In genomic region chr22:30064172-30064571, GRCh38 we compare ENCODE assay signal across 31 cellular contexts. TPM values are rescaled to one million over a fixed set of nuclear protein-coding genes. Genes with fewer than 3 reads are reported as not detected.
DNase-seq lines count a peak whose midpoint lies in the region; ATAC-seq, FAIRE-seq and TF ChIP-seq lines count a peak whose summit lies in the region.
"Had no signal": no experiment of that assay in that cellular context is flagged by ENCODE, and none has a peak within 500 bp of the region (broad histone marks: within the 10 kb centered on the region; RNA-seq: fewer than 3 reads in every experiment).

No MANE protein-coding gene starts in this region.

- DNase-seq in HepG2 (ENCODE audit: low spot score) (no peak), right lobe of liver (no peak)
- DNase-seq in NK-92 treated with Interleukin-12 subunit alpha and Interleukin-12 subunit beta, amount 100 ng/mL, for 24 hours (lab: John Stamatoyannopoulos, UW): no peak
- DNase-seq in activated naive CD4-positive, alpha-beta T cell treated with Interleukin-2 at 50 U/mL for 16 hours: no peak
- no peak for DNase-seq in activated naive CD4-positive, alpha-beta T cell (lab: John Stamatoyannopoulos, UW)
- DNase-seq: 8988T; ACHN; BE2C; C1 segment of cervical spinal cord; CD4-positive, alpha-beta memory T cell; CD4-positive, CD25-positive, alpha-beta regulatory T cell; CD8-positive, alpha-beta memory T cell; COR-L47; DMS 273 treated with DMSO at 0.1 percent for 48 hours; DMS153; DMS53; DMS79; DND-41; EL; GF-D8 had no signal

- intact Hi-C loops in HepG2 (cut with micrococcal nuclease; ENCODE audit: unreplicated experiment) (no loop called here), right lobe of liver (cut with DNase I) (no loop called here)

- POLR2A ChIA-PET in HepG2 (lab: Yijun Ruan, JAX): no interaction called here
- POLR2A ChIA-PET in HEK293 (lab: Yijun Ruan, JAX): no interaction called here

- H3K27ac ChIP-seq in HepG2 (ENCODE audit: extremely low read length, insufficient read depth, low read length) (no peak overlapping the region), right lobe of liver (no peak overlapping the region), HEK293 (ENCODE audit: extremely low read depth, low read depth, low read length) (no peak overlapping the region)
- H3K27ac ChIP-seq: BLaER1 had no signal

- CTCF ChIA-PET in HepG2 (lab: Yijun Ruan, JAX; ENCODE audit: low intra/inter-chr PET ratio, low total read pairs): no interaction called here
- CTCF ChIA-PET in HEK293 (lab: Yijun Ruan, JAX): interaction anchor here (1.0 kb wide), 2 partner anchors 36 to 439 kb away, joined by 5 to 6 read pairs; no protein-coding TSS in a partner anchor

- ATAC-seq in HepG2: no peak
- ATAC-seq in right lobe of liver: no peak

- no peak overlapping the region for H3K9ac ChIP-seq in HepG2 (ENCODE audit: insufficient read depth, low read depth, low read length)
- H3K9ac ChIP-seq: BLaER1 had no signal

- H3K4me1 ChIP-seq in HepG2 (ENCODE audit: insufficient read depth, low read length) (peaks cover 25% of the 10 kb centered on the region), right lobe of liver (no peaks in the 10 kb centered on the region), HEK293 (ENCODE audit: control insufficient read depth, insufficient read depth, low read length) (no peaks in the 10 kb centered on the region)
- H3K4me1 ChIP-seq: BE2C, BLaER1 had no signal

- no peak for TF ChIP-seq EP300 in HepG2 (IDR thresholded peaks at IDR 0.05; ENCODE audit: low read depth in 2 of 2, low read length in 2 of 2)
- no peak for TF ChIP-seq EP300 in HepG2 (CRISPR knock-in tag; IDR thresholded peaks at IDR 0.05; ENCODE audit: borderline replicate concordance)

- no peak overlapping the region for H3K4me2 ChIP-seq in HepG2 (ENCODE audit: low read depth, low read length)
- H3K4me2 ChIP-seq: BLaER1 had no signal

- TF ChIP-seq POLR2A in HepG2 (IDR thresholded peaks at IDR 0.05; ENCODE audit: insufficient read depth in 1 of 2, low read depth in 2 of 2, low read length in 2 of 2) (no peak), right lobe of liver (IDR thresholded peaks at IDR 0.05) (no peak)

- H3K79me2 ChIP-seq in HepG2 (ENCODE audit: insufficient read depth, low read length): no peaks in the 10 kb centered on the region

- no peak for TF ChIP-seq CTCF in HepG2 (CRISPR knock-in tag; IDR thresholded peaks at IDR 0.05)
- TF ChIP-seq CTCF in right lobe of liver (IDR thresholded peaks at IDR 0.05): no peak
- no peak for TF ChIP-seq CTCF in HEK293 (tag by site-specific recombination; IDR thresholded peaks at IDR 0.05)

- H2AFZ ChIP-seq in HepG2 (ENCODE audit: low read length): no peak overlapping the region

- H3K36me3 ChIP-seq in HepG2 (replicated peaks in 1 of 2; ENCODE audit: control insufficient read depth in 1 of 2, insufficient read depth in 2 of 2, low read length in 2 of 2) (no peaks in the 10 kb centered on the region), right lobe of liver (no peaks in the 10 kb centered on the region), HEK293 (ENCODE audit: control insufficient read depth in 2 of 2, insufficient read depth in 1 of 2, low read length in 2 of 2) (no peaks in the 10 kb centered on the region)
- H3K36me3 ChIP-seq: BE2C had no signal

- H3K27me3 ChIP-seq in HepG2 (ENCODE audit: control insufficient read depth in 1 of 2, insufficient read depth in 2 of 2, low read length in 2 of 2): no peaks in the 10 kb centered on the region
- no peaks in the 10 kb centered on the region for H3K27me3 ChIP-seq in right lobe of liver
- H3K27me3 ChIP-seq: BE2C, BLaER1 had no signal

- BruUV-seq in HepG2 (replicated peaks; lab: Mats Ljungman, UMichigan): no TSS peak

- FAIRE-seq in HepG2 (lab: Jason Lieb, UNC) (no peak), colon (lab: Jason Lieb, UNC) (peak; percentile 36)
- FAIRE-seq: A204.1, GM12891, GM19239 had no signal

- no peak overlapping the region for H3K4me3 ChIP-seq in HepG2 (replicated peaks in 1 of 3; ENCODE audit: insufficient read depth in 1 of 3, low read depth in 2 of 3, low read length in 3 of 3)
- H3K4me3 ChIP-seq in right lobe of liver: no peak overlapping the region
- no peak overlapping the region for H3K4me3 ChIP-seq in HEK293 (ENCODE audit: low read depth, low read length)
- H3K4me3 ChIP-seq: BLaER1 had no signal

- TF ChIP-seq RAD21 in HepG2 (CRISPR knock-in tag; IDR thresholded peaks at IDR 0.05): no peak

- in situ Hi-C loops in HepG2 (cut with HindIII; ENCODE audit: extremely low pct_ligation_motif_present, low pct_unique_long_range_greater_than_20kb): no loop called here

- no peaks in the 10 kb centered on the region for H4K20me1 ChIP-seq in HepG2 (ENCODE audit: insufficient read depth, low read length)
- H4K20me1 ChIP-seq: BLaER1 had no signal

- H3K9me3 ChIP-seq in HepG2 (ENCODE audit: low read length) (peaks cover 6% of the 10 kb centered on the region), right lobe of liver (peaks cover 0 to 4% (median 0%) of the 10 kb centered on the region in 4 donors), HEK293 (ENCODE audit: control insufficient read depth, insufficient read depth, low read depth, low read length) (no peaks in the 10 kb centered on the region)

TF ChIP-seq in HepG2, 621 proteins besides CTCF, POLR2A, EP300 and RAD21:
- TF ChIP-seq KMT2B (CRISPR knock-in tag; IDR thresholded peaks at IDR 0.05): no peak
- TF ChIP-seq ZNF160 (CRISPR knock-in tag; IDR thresholded peaks at IDR 0.05): peak; percentile 97

TF ChIP-seq in HEK293, 187 proteins besides CTCF, POLR2A, EP300 and RAD21 (continues in another document):
- TF ChIP-seq SCRT1 (tag by site-specific recombination; IDR thresholded peaks at IDR 0.05; ENCODE audit: borderline replicate concordance) (no peak), HOXD13 (CRISPR knock-in tag; IDR thresholded peaks at IDR 0.05; ENCODE audit: borderline replicate concordance) (no peak), ZNF362 (tag by site-specific recombination; IDR thresholded peaks at IDR 0.05) (no peak), ZNF629 (tag by site-specific recombination; IDR thresholded peaks at IDR 0.05) (no peak), ZNF148 (tag by site-specific recombination; IDR thresholded peaks at IDR 0.05; ENCODE audit: borderline replicate concordance) (no peak)

RNA-seq across cellular contexts. Expression of gene HORMAD2, which starts 16.1 kb away (rescaled TPM):
- not detected in 2 replicates for total RNA-seq in HepG2 (2016; rRNA removed; fragmentation: Illumina TruSeq; extraction: Trizol)
- total RNA-seq in HepG2 (2016; cell fraction: cytosol; rRNA removed; fragmentation: Illumina TruSeq; extraction: Trizol; ENCODE audit: low read depth): not detected in 2 replicates
- not detected in 2 replicates for total RNA-seq in HepG2 (2016; cell fraction: insoluble cytoplasmic fraction; rRNA removed; fragmentation: Illumina TruSeq; extraction: Trizol)
- total RNA-seq in HepG2 (2016; cell fraction: membrane; rRNA removed; fragmentation: Illumina TruSeq; extraction: Trizol): not detected in 2 replicates
- not detected in 2 replicates for total RNA-seq in HepG2 (2016; cell fraction: nucleus; rRNA removed; fragmentation: Illumina TruSeq; extraction: Trizol)
- polyA plus RNA-seq in HepG2 (2011; rRNA removed): not detected in 2 replicates
- polyA plus RNA-seq in HepG2 (2011; cell fraction: cytosol; rRNA removed): not detected in 2 replicates
- not detected in 2 replicates for polyA plus RNA-seq in HepG2 (2011; cell fraction: nucleus; rRNA removed)
- not detected in 2 replicates for polyA plus RNA-seq in HepG2 (2012)
- not detected in 2 replicates for polyA plus RNA-seq in HepG2 (2016; cell fraction: cytosol; fragmentation: Illumina TruSeq; extraction: Trizol; ENCODE audit: low read depth)
- not detected in 2 replicates for polyA plus RNA-seq in HepG2 (2016; cell fraction: insoluble cytoplasmic fraction; fragmentation: Illumina TruSeq; extraction: Trizol; ENCODE audit: low read depth)
- not detected in 2 replicates for polyA plus RNA-seq in HepG2 (2016; cell fraction: membrane; fragmentation: Illumina TruSeq; extraction: Trizol; ENCODE audit: low read depth)
- polyA plus RNA-seq in HepG2 (2016; cell fraction: nucleus; fragmentation: Illumina TruSeq; extraction: Trizol; ENCODE audit: insufficient read depth, low read depth): not detected in 2 replicates
- polyA minus RNA-seq in HepG2 (2011; rRNA and poly(A)+ RNA removed; ENCODE audit: low replicate concordance): not detected in 2 replicates
- not detected in 2 replicates for polyA minus RNA-seq in HepG2 (2011; cell fraction: cytosol; rRNA and poly(A)+ RNA removed)
- polyA minus RNA-seq in HepG2 (2011; cell fraction: nucleus; rRNA and poly(A)+ RNA removed): not detected in 2 replicates
- 1 to 10 TPM in 3 of 6 experiments, under 1 TPM in 2, not detected in 1; 0.50 to 3.0 (median 1.6) TPM for total RNA-seq in right lobe of liver
- total RNA-seq: A673; CD4-positive, alpha-beta memory T cell; CD4-positive, CD25-positive, alpha-beta regulatory T cell; CD8-positive, alpha-beta memory T cell; Daoy; G401 had no signal
- polyA plus RNA-seq: AG04450; CD14-positive monocyte; CD4-positive, alpha-beta memory T cell; CD4-positive, CD25-positive, alpha-beta regulatory T cell; CD8-positive, alpha-beta memory T cell had no signal

Comparison
In these comparisons a context has a peak if more than half of its experiments do, and no peak if none do; other contexts are left out.
1. Of the 63 proteins assayed by ChIP-seq in both HepG2 and HEK293: peak only in HepG2: none; only in HEK293: SETDB1 and ZNF280D; in both: none; in neither: 61.